Comparison of ENCODE assay signal across 19 cellular contexts in genomic region chr4:896630-897029, GRCh38.
"Had no signal": no experiment of that assay in that cellular context is flagged by ENCODE, and none has a peak within 500 bp of the region (broad histone marks: within the 10 kb centered on the region; RNA-seq: fewer than 3 reads in every experiment).

No MANE protein-coding gene starts in this region.

- H3K9me3 Mint-ChIP-seq: dendritic cell treated with granulocyte-macrophage colony-stimulating factor and Interleukin-4, amounts not matched to agents 40 ng/mL and 50 ng/mL, for 4 days; natural killer cell treated with Interleukin-12 subunit alpha and Interleukin-12 subunit beta and Interleukin-15 and Interleukin-18, amount 100 ng/mL, for 72 hours had no signal

- H3K36me3 ChIP-seq: uterus had no signal

- H3K4me3 Mint-ChIP-seq: dendritic cell treated with granulocyte-macrophage colony-stimulating factor and Interleukin-4, amounts not matched to agents 40 ng/mL and 50 ng/mL, for 4 days; natural killer cell treated with Interleukin-12 subunit alpha and Interleukin-12 subunit beta and Interleukin-15 and Interleukin-18, amount 100 ng/mL, for 72 hours had no signal

- H3K4me1 ChIP-seq: heart left ventricle, left lung, lower lobe of right lung, suprapubic skin, thyroid gland, uterus had no signal

- H3K27ac ChIP-seq: heart left ventricle, left lung, lower lobe of right lung, neutrophil, suprapubic skin, thyroid gland, upper lobe of left lung, uterus had no signal

- DNase-seq: cerebellar nuclear complex; foreskin melanocyte; heart left ventricle; hypothalamus; islet precursor cell; lower lobe of right lung; mesenchymal stem cell; midbrain; stimulated activated CD4-positive, alpha-beta T cell treated with anti-CD3 and anti-CD28 coated beads, Interleukin-2, amount 100 ng/mL, for 48 hours; stimulated activated naive CD8-positive, alpha-beta T cell treated with anti-CD3 and anti-CD28 coated beads, Interleukin-15, Interleukin-2, amounts not matched to agents 100 U/mL and 50 U/mL, for 24 hours; thyroid gland; uterus had no signal

- ATAC-seq: heart left ventricle; left lung; lower lobe of right lung; natural killer cell treated with Interleukin-12 subunit alpha and Interleukin-12 subunit beta and Interleukin-15 and Interleukin-18, amount 100 ng/mL, for 72 hours; stimulated activated naive CD8-positive, alpha-beta T cell treated with anti-CD3 and anti-CD28 coated beads, Interleukin-15, Interleukin-2, amounts not matched to agents 100 U/mL and 50 U/mL, for 24 hours had no signal

- H3K4me2 ChIP-seq: smooth muscle cell had no signal

- H3K27ac Mint-ChIP-seq: dendritic cell treated with granulocyte-macrophage colony-stimulating factor and Interleukin-4, amounts not matched to agents 40 ng/mL and 50 ng/mL, for 4 days; natural killer cell treated with Interleukin-12 subunit alpha and Interleukin-12 subunit beta and Interleukin-15 and Interleukin-18, amount 100 ng/mL, for 72 hours had no signal

- H3K4me3 ChIP-seq: heart left ventricle, left lung, lower lobe of right lung, smooth muscle cell, suprapubic skin, thyroid gland, upper lobe of left lung, uterus had no signal

- H3K27me3 Mint-ChIP-seq: dendritic cell treated with granulocyte-macrophage colony-stimulating factor and Interleukin-4, amounts not matched to agents 40 ng/mL and 50 ng/mL, for 4 days; natural killer cell treated with Interleukin-12 subunit alpha and Interleukin-12 subunit beta and Interleukin-15 and Interleukin-18, amount 100 ng/mL, for 72 hours had no signal

- H3K9me3 ChIP-seq: heart left ventricle, left lung, lower lobe of right lung, neutrophil, suprapubic skin, thyroid gland, upper lobe of left lung, uterus had no signal

- H3K27me3 ChIP-seq: heart left ventricle, left lung, neutrophil, suprapubic skin, thyroid gland, upper lobe of left lung, uterus had no signal

- H3K36me3 Mint-ChIP-seq: natural killer cell treated with Interleukin-12 subunit alpha and Interleukin-12 subunit beta and Interleukin-15 and Interleukin-18, amount 100 ng/mL, for 72 hours had no signal
